ENCODE assay signal across 21 cellular contexts in genomic region chr6:110858562-110859214, GRCh38. TPM values are rescaled to one million over a fixed set of nuclear protein-coding genes. Genes with fewer than 3 reads are reported as not detected.
A peak's percentile ranks its signal among the peaks of the same experiment; 100 is the strongest.
DNase-seq lines count a peak whose midpoint lies in the region; ATAC-seq and TF ChIP-seq lines count a peak whose summit lies in the region.
"Had no signal": no experiment of that assay in that cellular context is flagged by ENCODE, and none has a peak within 500 bp of the region (broad histone marks: within the 10 kb centered on the region; RNA-seq: fewer than 3 reads in every experiment).

No MANE protein-coding gene starts in this region.

- H3K4me1 ChIP-seq in right lobe of liver, result no peaks in the 10 kb centered on the region
- H3K4me1 ChIP-seq: adrenal gland, SJCRH30 had no signal

- peak overlapping the region; percentile 60 for H3K27ac Mint-ChIP-seq in activated CD4-positive, alpha-beta T cell treated with anti-CD3 and anti-CD28 coated beads, Interleukin-2, amount 10 ng/mL, durations not matched to agents 24 days and 14 days
- peak overlapping the region; percentile 20 for H3K27ac Mint-ChIP-seq in activated CD8-positive, alpha-beta T cell treated with anti-CD3 and anti-CD28 coated beads for 36 hours
- peak overlapping the region; percentile 95 for H3K27ac Mint-ChIP-seq in stimulated activated naive B cell treated with anti-CD40 and anti-IgM and Interleukin-4, amounts not matched to agents 10 μg/mL and 1 μg/mL and 100 μg/mL, for 72 hours
- H3K27ac Mint-ChIP-seq: brain, T-helper 17 cell had no signal

- no peak for TF ChIP-seq CTCF in activated CD8-positive, alpha-beta T cell treated with anti-CD3 and anti-CD28 coated beads for 36 hours (IDR thresholded peaks at IDR 0.05)
- no peak for TF ChIP-seq CTCF in right lobe of liver (IDR thresholded peaks at IDR 0.05)

- H3K36me3 Mint-ChIP-seq in activated CD4-positive, alpha-beta T cell treated with anti-CD3 and anti-CD28 coated beads, Interleukin-2, amount 10 ng/mL, durations not matched to agents 24 days and 14 days (ENCODE audit: low read depth), result no peaks in the 10 kb centered on the region
- no peaks in the 10 kb centered on the region for H3K36me3 Mint-ChIP-seq in activated CD8-positive, alpha-beta T cell treated with anti-CD3 and anti-CD28 coated beads for 36 hours (ENCODE audit: low read depth)
- H3K36me3 Mint-ChIP-seq in stimulated activated naive B cell treated with anti-CD40 and anti-IgM and Interleukin-4, amounts not matched to agents 10 μg/mL and 1 μg/mL and 100 μg/mL, for 72 hours, result peaks cover 0 to 5% of the 10 kb centered on the region in 2 donors

- CTCF ChIA-PET in activated CD8-positive, alpha-beta T cell treated with anti-CD3 and anti-CD28 coated beads for 36 hours (lab: Charles Lee), result no interaction called here

- H3K27ac ChIP-seq in right lobe of liver, result no peak overlapping the region
- H3K27ac ChIP-seq: adrenal gland, SJCRH30 had no signal

- peak overlapping the region; percentile 26 for H3K4me3 Mint-ChIP-seq in activated CD4-positive, alpha-beta T cell treated with anti-CD3 and anti-CD28 coated beads, Interleukin-2, amount 10 ng/mL, durations not matched to agents 24 days and 14 days
- no peak overlapping the region for H3K4me3 Mint-ChIP-seq in activated CD8-positive, alpha-beta T cell treated with anti-CD3 and anti-CD28 coated beads for 36 hours
- peak overlapping the region; percentile 72 to 75 for H3K4me3 Mint-ChIP-seq in stimulated activated naive B cell treated with anti-CD40 and anti-IgM and Interleukin-4, amounts not matched to agents 10 μg/mL and 1 μg/mL and 100 μg/mL, for 72 hours
- H3K4me3 Mint-ChIP-seq: brain had no signal

- no peak for TF ChIP-seq POLR2A in right lobe of liver (IDR thresholded peaks at IDR 0.05)

- ATAC-seq in activated CD8-positive, alpha-beta T cell treated with anti-CD3 and anti-CD28 coated beads for 36 hours, result no peak
- ATAC-seq in right lobe of liver, result no peak
- ATAC-seq in stimulated activated naive B cell treated with anti-CD40 and anti-IgM and Interleukin-4, amounts not matched to agents 10 μg/mL and 1 μg/mL and 100 μg/mL, for 72 hours (replicated peaks), result peak in 1 of 2 donors; percentile 26
- no peak for ATAC-seq in HG03457 (IDR thresholded peaks at IDR 0.05; ENCODE audit: unreplicated experiment)
- no peak for ATAC-seq in GM18861 (IDR thresholded peaks at IDR 0.05; ENCODE audit: unreplicated experiment)

- no peak overlapping the region for H3K4me3 ChIP-seq in right lobe of liver
- H3K4me3 ChIP-seq: adrenal gland, SJCRH30 had no signal

- intact Hi-C loops in activated CD4-positive, alpha-beta T cell treated with anti-CD3 and anti-CD28 coated beads, Interleukin-2, amount 10 ng/mL, durations not matched to agents 24 days and 14 days (cut with micrococcal nuclease), result no loop called here
- intact Hi-C loops in activated CD8-positive, alpha-beta T cell treated with anti-CD3 and anti-CD28 coated beads for 36 hours (cut with micrococcal nuclease), result no loop called here
- intact Hi-C loops in right lobe of liver (cut with DNase I), result no loop called here

- H3K27me3 ChIP-seq in right lobe of liver, result no peaks in the 10 kb centered on the region
- H3K27me3 ChIP-seq: adrenal gland, SJCRH30 had no signal

- peaks cover 12% of the 10 kb centered on the region for H3K4me1 Mint-ChIP-seq in activated CD4-positive, alpha-beta T cell treated with anti-CD3 and anti-CD28 coated beads, Interleukin-2, amount 10 ng/mL, durations not matched to agents 24 days and 14 days
- H3K4me1 Mint-ChIP-seq in activated CD8-positive, alpha-beta T cell treated with anti-CD3 and anti-CD28 coated beads for 36 hours (ENCODE audit: low read depth), result peaks cover 4% of the 10 kb centered on the region
- peaks cover 7 to 16% of the 10 kb centered on the region in 2 donors for H3K4me1 Mint-ChIP-seq in stimulated activated naive B cell treated with anti-CD40 and anti-IgM and Interleukin-4, amounts not matched to agents 10 μg/mL and 1 μg/mL and 100 μg/mL, for 72 hours
- H3K4me1 Mint-ChIP-seq: brain had no signal

- 96% methylated on average over 7 of the region's 31 CpGs for WGBS in right lobe of liver (ENCODE audit: insufficient coverage, low coverage, low lambda C conversion rate, missing lambda C conversion rate)

- DNase-seq in activated CD4-positive, alpha-beta T cell treated with anti-CD3 and anti-CD28 coated beads, Interleukin-2, amount 10 ng/mL, durations not matched to agents 24 days and 14 days, result no peak
- no peak for DNase-seq in activated CD4-positive, alpha-beta T cell treated with anti-CD3 and anti-CD28 coated beads, Interleukin-2, amount 50 U/mL, for 48 hours
- no peak for DNase-seq in activated CD8-positive, alpha-beta T cell treated with anti-CD3 and anti-CD28 coated beads for 36 hours
- DNase-seq in right lobe of liver (peak; percentile 21 to 56 (median 45)), glomerular visceral epithelial cell (ENCODE audit: extremely low spot score) (no peak)
- no peak for DNase-seq in stimulated activated naive B cell treated with anti-CD40 and anti-IgM and Interleukin-4, amounts not matched to agents 10 μg/mL and 1 μg/mL and 100 μg/mL, for 72 hours
- DNase-seq: activated effector memory CD4-positive, alpha-beta T cell treated with anti-CD3 and anti-CD28 coated beads, Interleukin-2, amount 50 U/mL, for 16 hours; effector CD4-positive, alpha-beta T cell; erythroblast; H7; hippocampal formation; left ventricle myocardium superior; NCI-H2171; NCI-H524 treated with DMSO at 0.1 percent for 48 hours; SJCRH30; stimulated activated CD8-positive, alpha-beta memory T cell treated with anti-CD3 and anti-CD28 coated beads, Interleukin-4, amount 100 ng/mL, for 48 hours; T-helper 17 cell had no signal

- H3K9me3 ChIP-seq in right lobe of liver, result no peaks in the 10 kb centered on the region
- H3K9me3 ChIP-seq: adrenal gland, SJCRH30 had no signal

- H3K9me3 Mint-ChIP-seq in activated CD4-positive, alpha-beta T cell treated with anti-CD3 and anti-CD28 coated beads, Interleukin-2, amount 10 ng/mL, durations not matched to agents 24 days and 14 days, result no peaks in the 10 kb centered on the region
- no peaks in the 10 kb centered on the region for H3K9me3 Mint-ChIP-seq in activated CD8-positive, alpha-beta T cell treated with anti-CD3 and anti-CD28 coated beads for 36 hours
- H3K9me3 Mint-ChIP-seq in stimulated activated naive B cell treated with anti-CD40 and anti-IgM and Interleukin-4, amounts not matched to agents 10 μg/mL and 1 μg/mL and 100 μg/mL, for 72 hours, result peaks cover 1 to 4% of the 10 kb centered on the region in 2 donors
- H3K9me3 Mint-ChIP-seq: brain had no signal

- no peaks in the 10 kb centered on the region for H3K36me3 ChIP-seq in right lobe of liver
- H3K36me3 ChIP-seq: adrenal gland, SJCRH30 had no signal

- H3K27me3 Mint-ChIP-seq in activated CD4-positive, alpha-beta T cell treated with anti-CD3 and anti-CD28 coated beads, Interleukin-2, amount 10 ng/mL, durations not matched to agents 24 days and 14 days, result no peaks in the 10 kb centered on the region
- H3K27me3 Mint-ChIP-seq in activated CD8-positive, alpha-beta T cell treated with anti-CD3 and anti-CD28 coated beads for 36 hours, result no peaks in the 10 kb centered on the region
- H3K27me3 Mint-ChIP-seq in stimulated activated naive B cell treated with anti-CD40 and anti-IgM and Interleukin-4, amounts not matched to agents 10 μg/mL and 1 μg/mL and 100 μg/mL, for 72 hours, result no peaks in the 10 kb centered on the region
- H3K27me3 Mint-ChIP-seq: T-helper 17 cell had no signal

- POLR2A ChIA-PET in activated CD8-positive, alpha-beta T cell treated with anti-CD3 and anti-CD28 coated beads for 36 hours (lab: Charles Lee), result interaction anchor here (0.9 kb wide), 1 partner anchor 16 kb away, joined by 3 read pairs; the partner anchor contains the start of gene AMD1

RNA-seq across cellular contexts. Expression of gene AMD1, which starts 15.9 kb away (rescaled TPM):
- 108 and 113 TPM in 2 replicates for total RNA-seq in activated CD4-positive, alpha-beta T cell treated with anti-CD3 and anti-CD28 coated beads, Interleukin-2, amount 10 ng/mL, durations not matched to agents 24 days and 14 days
- total RNA-seq in activated CD8-positive, alpha-beta T cell treated with anti-CD3 and anti-CD28 coated beads for 36 hours, result 10 to 100 TPM; 77.4 to 85.0 TPM
- 10 to 100 TPM; 11.5 to 49.4 (median 24.2) TPM for total RNA-seq in right lobe of liver

RNA-seq across cellular contexts. Expression of gene CDK19, which starts 43.4 kb away (rescaled TPM):
- total RNA-seq in activated CD4-positive, alpha-beta T cell treated with anti-CD3 and anti-CD28 coated beads, Interleukin-2, amount 10 ng/mL, durations not matched to agents 24 days and 14 days, result 13.0 and 15.7 TPM in 2 replicates
- total RNA-seq in activated CD8-positive, alpha-beta T cell treated with anti-CD3 and anti-CD28 coated beads for 36 hours, result 10 to 100 TPM; 11.8 to 13.1 TPM
- 1 to 10 TPM; 2.8 to 7.9 (median 5.5) TPM for total RNA-seq in right lobe of liver

Comparison
In these comparisons a context has a peak if more than half of its experiments do, and no peak if none do; other contexts are left out.
1. DNase-seq: peak in right lobe of liver (3 of 3); none in activated CD4-positive, alpha-beta T cell treated with anti-CD3 and anti-CD28 coated beads, Interleukin-2, amount 10 ng/mL, durations not matched to agents 24 days and 14 days (single experiment), activated CD4-positive, alpha-beta T cell treated with anti-CD3 and anti-CD28 coated beads, Interleukin-2, amount 50 U/mL, for 48 hours (0 of 2), activated CD8-positive, alpha-beta T cell treated with anti-CD3 and anti-CD28 coated beads for 36 hours (single experiment), stimulated activated naive B cell treated with anti-CD40 and anti-IgM and Interleukin-4, amounts not matched to agents 10 μg/mL and 1 μg/mL and 100 μg/mL, for 72 hours (single experiment) and glomerular visceral epithelial cell (single experiment).
2. H3K27ac Mint-ChIP-seq: peak in every context shown above with its lines; median percentile 95 in stimulated activated naive B cell treated with anti-CD40 and anti-IgM and Interleukin-4, amounts not matched to agents 10 μg/mL and 1 μg/mL and 100 μg/mL, for 72 hours; 60 in activated CD4-positive, alpha-beta T cell treated with anti-CD3 and anti-CD28 coated beads, Interleukin-2, amount 10 ng/mL, durations not matched to agents 24 days and 14 days; 20 in activated CD8-positive, alpha-beta T cell treated with anti-CD3 and anti-CD28 coated beads for 36 hours.